21 cellular contexts compared by ENCODE assay signal in the genomic region with DNA sequence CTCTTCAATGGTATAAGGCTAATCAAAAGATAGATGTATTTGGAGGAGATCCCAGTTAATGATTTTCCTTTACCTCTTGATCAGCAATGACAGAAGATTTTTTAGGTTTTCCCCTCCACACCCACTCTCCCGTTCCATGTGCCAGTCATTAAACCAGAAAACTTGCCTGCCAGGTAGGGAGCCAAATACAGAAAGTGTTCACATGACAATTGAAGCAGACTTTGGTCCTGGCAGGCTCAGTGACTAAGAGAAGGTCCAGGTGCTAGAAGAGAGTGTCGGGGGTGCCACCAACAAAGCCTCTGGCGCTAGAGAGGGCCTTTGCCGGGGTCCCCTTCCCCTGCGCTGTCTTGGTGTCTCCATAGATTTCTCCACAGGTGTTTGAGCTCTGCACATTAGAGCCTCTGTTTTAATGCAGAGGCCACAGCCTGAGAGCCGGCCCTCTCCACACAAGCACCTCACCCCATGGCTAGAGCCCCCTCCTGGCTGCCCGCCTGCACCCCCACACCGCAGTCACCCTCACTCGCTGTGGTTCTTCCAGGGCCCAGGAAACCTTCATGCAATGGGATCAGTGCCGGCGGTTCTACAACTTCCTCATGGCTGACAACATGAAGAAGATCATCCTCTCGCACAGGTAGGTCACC. TPM values are rescaled to one million over a fixed set of nuclear protein-coding genes. Genes with fewer than 3 reads are reported as not detected.
"Had no signal": no experiment of that assay in that cellular context is flagged by ENCODE, and none has a peak within 500 bp of the region (broad histone marks: within the 10 kb centered on the region; RNA-seq: fewer than 3 reads in every experiment).

No MANE protein-coding gene starts in this region.

- H3K4me3 ChIP-seq: ascending aorta, breast epithelium, gastroesophageal sphincter, heart left ventricle, tibial nerve had no signal

- H3K27me3 ChIP-seq: ascending aorta, breast epithelium, gastroesophageal sphincter, heart left ventricle, neutrophil, tibial nerve had no signal

- H3K27ac ChIP-seq: ascending aorta, breast epithelium, gastroesophageal sphincter, heart left ventricle, neutrophil, WERI-Rb-1 had no signal

- ATAC-seq: naive thymus-derived CD4-positive, alpha-beta T cell had no signal

- H3K9me3 Mint-ChIP-seq: activated CD4-positive, alpha-beta memory T cell treated with anti-CD3 and anti-CD28 coated beads, Interleukin-2, amount 10 ng/mL, durations not matched to agents 7 days and 5 days; naive thymus-derived CD4-positive, alpha-beta T cell had no signal

- H3K4me3 Mint-ChIP-seq: activated CD4-positive, alpha-beta memory T cell treated with anti-CD3 and anti-CD28 coated beads, Interleukin-2, amount 10 ng/mL, durations not matched to agents 7 days and 5 days; naive thymus-derived CD4-positive, alpha-beta T cell had no signal

- DNase-seq: activated CD4-positive, alpha-beta memory T cell treated with anti-CD3 and anti-CD28 coated beads, Interleukin-2, amount 10 ng/mL, durations not matched to agents 7 days and 5 days; activated naive CD4-positive, alpha-beta T cell; cerebellar nuclear complex; effector CD8-positive, alpha-beta T cell; kidney; mesendoderm; naive thymus-derived CD4-positive, alpha-beta T cell; stimulated activated naive CD4-positive, alpha-beta T cell; SW 1271; WERI-Rb-1 had no signal

- H3K27me3 Mint-ChIP-seq: activated CD4-positive, alpha-beta memory T cell treated with anti-CD3 and anti-CD28 coated beads, Interleukin-2, amount 10 ng/mL, durations not matched to agents 7 days and 5 days; naive thymus-derived CD4-positive, alpha-beta T cell had no signal

- H3K27ac Mint-ChIP-seq: activated CD4-positive, alpha-beta memory T cell treated with anti-CD3 and anti-CD28 coated beads, Interleukin-2, amount 10 ng/mL, durations not matched to agents 7 days and 5 days had no signal

RNA-seq across cellular contexts. Expression of a gene that starts 36.4 kb away (rescaled TPM):
- total RNA-seq: activated CD4-positive, alpha-beta memory T cell treated with anti-CD3 and anti-CD28 coated beads, Interleukin-2, amount 10 ng/mL, durations not matched to agents 7 days and 5 days; ascending aorta; breast epithelium; esophagus mucosa; heart left ventricle; kidney; lower leg skin; mucosa of gallbladder; naive thymus-derived CD4-positive, alpha-beta T cell; T-helper 2 cell treated with Interferon-gamma antibody and Interleukin-4, amounts not matched to agents 100 ng/mL and 5 ng/mL, for 36 hours; tibial nerve had no signal
- polyA plus RNA-seq: adipose tissue; heart left ventricle; naive thymus-derived CD4-positive, alpha-beta T cell had no signal

RNA-seq across cellular contexts. Expression of a gene that starts 58.8 kb away (rescaled TPM):
- total RNA-seq: ascending aorta had no signal
